22 cellular contexts compared by ENCODE assay signal in the genomic region with DNA sequence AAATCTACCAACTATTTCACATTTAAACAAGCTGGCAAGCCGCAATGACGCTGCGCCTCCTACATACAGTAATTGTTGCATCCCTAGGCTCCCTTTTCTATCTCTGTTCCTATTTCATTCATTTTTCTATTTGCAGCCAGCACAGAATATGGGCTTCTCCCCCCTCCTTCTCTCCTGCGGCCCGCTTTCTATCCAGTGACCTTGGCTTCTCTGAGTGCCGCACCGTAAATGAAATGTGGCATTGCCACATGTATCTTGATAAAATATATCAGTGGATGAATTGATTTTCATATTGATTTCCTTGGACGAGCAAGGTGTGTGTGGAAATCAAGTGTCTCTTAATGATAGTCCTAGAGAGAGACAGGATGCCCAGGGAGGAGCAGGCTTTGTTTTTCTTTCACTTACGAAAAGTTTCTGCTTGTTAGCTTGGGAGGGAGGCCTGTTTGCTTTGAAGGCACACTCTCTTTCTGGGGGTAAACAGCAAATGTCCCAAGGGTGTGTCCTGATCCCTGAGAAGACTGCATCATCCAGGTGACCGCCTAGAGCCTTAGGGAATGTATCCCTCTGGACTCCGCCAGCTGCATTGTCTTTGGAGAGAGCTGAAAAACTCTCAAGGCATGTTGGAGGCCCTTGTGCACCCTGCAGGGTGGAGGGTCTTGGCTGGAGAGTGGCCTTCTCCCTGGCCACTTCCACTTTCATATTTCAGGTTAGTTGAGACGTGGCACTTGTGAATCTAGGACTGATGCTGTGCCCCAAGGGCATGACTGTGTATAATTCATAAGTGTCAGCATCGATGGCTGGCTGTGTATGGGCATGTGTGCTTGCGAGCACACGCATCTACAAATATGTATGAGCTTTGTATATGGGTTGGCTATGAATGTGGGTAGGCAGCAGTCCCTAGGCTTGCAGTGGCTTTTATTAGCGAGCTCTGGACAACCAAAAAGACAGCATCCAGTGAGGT.
DNase-seq lines count a peak whose midpoint lies in the region; ATAC-seq and TF ChIP-seq lines count a peak whose summit lies in the region.
"Had no signal": no experiment of that assay in that cellular context is flagged by ENCODE, and none has a peak within 500 bp of the region (broad histone marks: within the 10 kb centered on the region; RNA-seq: fewer than 3 reads in every experiment).

No MANE protein-coding gene starts in this region.

- H3K36me3 ChIP-seq in ascending aorta (peaks cover 27 to 33% of the 10 kb centered on the region in 2 donors), suprapubic skin (peaks cover 32% of the 10 kb centered on the region)

- H3K4me3 Mint-ChIP-seq in activated naive CD8-positive, alpha-beta T cell treated with anti-CD3 and anti-CD28 coated beads, Interleukin-2, amount 10 ng/mL, durations not matched to agents 7 days and 5 days, result no peak overlapping the region
- H3K4me3 Mint-ChIP-seq in activated naive CD8-positive, alpha-beta T cell treated with anti-CD3 and anti-CD28 coated beads for 36 hours, result no peak overlapping the region
- peak overlapping the region; percentile 53 for H3K4me3 Mint-ChIP-seq in nephron progenitor cell
- H3K4me3 Mint-ChIP-seq: CD14-positive monocyte; memory B cell; stimulated activated memory B cell treated with anti-CD40 and anti-IgM and Interleukin-4, amounts not matched to agents 10 μg/mL and 1 μg/mL and 100 μg/mL, for 72 hours had no signal

- POLR2A ChIA-PET in activated naive CD8-positive, alpha-beta T cell treated with anti-CD3 and anti-CD28 coated beads, Interleukin-2, amount 10 ng/mL, durations not matched to agents 7 days and 5 days (lab: Charles Lee), result no interaction called here

- no peak for TF ChIP-seq CTCF in ascending aorta (IDR thresholded peaks at IDR 0.05)
- no peak for TF ChIP-seq CTCF in nephron progenitor cell (IDR thresholded peaks at IDR 0.05)
- TF ChIP-seq CTCF in suprapubic skin (IDR thresholded peaks at IDR 0.05), result no peak

- DNase-seq in activated naive CD8-positive, alpha-beta T cell treated with anti-CD3 and anti-CD28 coated beads, Interleukin-2, amount 10 ng/mL, durations not matched to agents 7 days and 5 days, result no peak
- DNase-seq in activated naive CD8-positive, alpha-beta T cell treated with anti-CD3 and anti-CD28 coated beads for 36 hours, result no peak
- DNase-seq in ascending aorta (ENCODE audit: low spot score in 2 of 2) (no peak), nephron progenitor cell (no peak), suprapubic skin (ENCODE audit: low spot score in 2 of 2) (no peak)
- DNase-seq: activated CD4-positive, alpha-beta T cell treated with anti-CD3 and anti-CD28 coated beads, Interleukin-2, amount 50 U/mL, for 4 hours; activated T-cell treated with anti-CD3 and anti-CD28 coated beads, Interleukin-2, amount 50 U/mL, for 48 hours; cerebellar nuclear complex; DMS53; MM.1S; NCI-H187; NCI-H526 had no signal

- no peak for TF ChIP-seq POLR2A in suprapubic skin (IDR thresholded peaks at IDR 0.05)

- peaks cover 8% of the 10 kb centered on the region for H3K4me1 Mint-ChIP-seq in activated naive CD8-positive, alpha-beta T cell treated with anti-CD3 and anti-CD28 coated beads, Interleukin-2, amount 10 ng/mL, durations not matched to agents 7 days and 5 days
- peaks cover 13% of the 10 kb centered on the region for H3K4me1 Mint-ChIP-seq in activated naive CD8-positive, alpha-beta T cell treated with anti-CD3 and anti-CD28 coated beads for 36 hours
- H3K4me1 Mint-ChIP-seq in nephron progenitor cell, result peaks cover 77% of the 10 kb centered on the region

- H3K27ac ChIP-seq in ascending aorta (peak overlapping the region; percentile 92 to 99), suprapubic skin (peak overlapping the region; percentile 40)
- H3K27ac ChIP-seq: A549, vagina had no signal

- 77% methylated on average over 16 of the region's 16 CpGs for WGBS in suprapubic skin

- H3K4me1 ChIP-seq in ascending aorta, result peaks cover 76 to 92% of the 10 kb centered on the region in 2 donors
- H3K4me1 ChIP-seq in suprapubic skin, result peaks cover 71% of the 10 kb centered on the region
- H3K4me1 ChIP-seq: A549 had no signal

- H3K27me3 Mint-ChIP-seq in activated naive CD8-positive, alpha-beta T cell treated with anti-CD3 and anti-CD28 coated beads, Interleukin-2, amount 10 ng/mL, durations not matched to agents 7 days and 5 days, result peaks cover 2% of the 10 kb centered on the region
- no peaks in the 10 kb centered on the region for H3K27me3 Mint-ChIP-seq in activated naive CD8-positive, alpha-beta T cell treated with anti-CD3 and anti-CD28 coated beads for 36 hours
- no peaks in the 10 kb centered on the region for H3K27me3 Mint-ChIP-seq in nephron progenitor cell (ENCODE audit: low read depth, poor library complexity)

- H3K27me3 ChIP-seq in ascending aorta (no peaks in the 10 kb centered on the region), suprapubic skin (no peaks in the 10 kb centered on the region)
- H3K27me3 ChIP-seq: vagina had no signal

- no peaks in the 10 kb centered on the region for H3K9me3 Mint-ChIP-seq in activated naive CD8-positive, alpha-beta T cell treated with anti-CD3 and anti-CD28 coated beads, Interleukin-2, amount 10 ng/mL, durations not matched to agents 7 days and 5 days
- H3K9me3 Mint-ChIP-seq in activated naive CD8-positive, alpha-beta T cell treated with anti-CD3 and anti-CD28 coated beads for 36 hours, result no peaks in the 10 kb centered on the region
- H3K9me3 Mint-ChIP-seq in nephron progenitor cell, result peaks cover 7% of the 10 kb centered on the region
- H3K9me3 Mint-ChIP-seq: activated naive CD4-positive, alpha-beta T cell treated with anti-CD3 and anti-CD28 coated beads, Interleukin-2, amount 50 U/mL, for 72 hours; CD14-positive monocyte; memory B cell; stimulated activated memory B cell treated with anti-CD40 and anti-IgM and Interleukin-4, amounts not matched to agents 10 μg/mL and 1 μg/mL and 100 μg/mL, for 72 hours had no signal

- H3K4me3 ChIP-seq in ascending aorta (peak overlapping the region in 1 of 2 donors; percentile 36), suprapubic skin (no peak overlapping the region)
- H3K4me3 ChIP-seq: A549, smooth muscle cell, vagina had no signal

- TF ChIP-seq EP300 in suprapubic skin (IDR thresholded peaks at IDR 0.05), result no peak

- no peak overlapping the region for H3K27ac Mint-ChIP-seq in activated naive CD8-positive, alpha-beta T cell treated with anti-CD3 and anti-CD28 coated beads, Interleukin-2, amount 10 ng/mL, durations not matched to agents 7 days and 5 days
- H3K27ac Mint-ChIP-seq in activated naive CD8-positive, alpha-beta T cell treated with anti-CD3 and anti-CD28 coated beads for 36 hours, result no peak overlapping the region
- H3K27ac Mint-ChIP-seq in nephron progenitor cell, result no peak overlapping the region
- H3K27ac Mint-ChIP-seq: activated naive CD4-positive, alpha-beta T cell treated with anti-CD3 and anti-CD28 coated beads, Interleukin-2, amount 50 U/mL, for 72 hours; memory B cell; stimulated activated memory B cell treated with anti-CD40 and anti-IgM and Interleukin-4, amounts not matched to agents 10 μg/mL and 1 μg/mL and 100 μg/mL, for 72 hours had no signal

- no peaks in the 10 kb centered on the region for H3K36me3 Mint-ChIP-seq in activated naive CD8-positive, alpha-beta T cell treated with anti-CD3 and anti-CD28 coated beads, Interleukin-2, amount 10 ng/mL, durations not matched to agents 7 days and 5 days
- H3K36me3 Mint-ChIP-seq in activated naive CD8-positive, alpha-beta T cell treated with anti-CD3 and anti-CD28 coated beads for 36 hours, result no peaks in the 10 kb centered on the region
- peaks cover 30% of the 10 kb centered on the region for H3K36me3 Mint-ChIP-seq in nephron progenitor cell (ENCODE audit: low read depth)
- H3K36me3 Mint-ChIP-seq: activated naive CD4-positive, alpha-beta T cell treated with anti-CD3 and anti-CD28 coated beads, Interleukin-2, amount 50 U/mL, for 72 hours; memory B cell; stimulated activated memory B cell treated with anti-CD40 and anti-IgM and Interleukin-4, amounts not matched to agents 10 μg/mL and 1 μg/mL and 100 μg/mL, for 72 hours had no signal

- intact Hi-C loops in ascending aorta (cut with DNase I), result loop anchor here (1.0 to 5.0 kb wide), 3 partner anchors 19 to 46 kb away; no protein-coding TSS in a partner anchor

- ATAC-seq in activated naive CD8-positive, alpha-beta T cell treated with anti-CD3 and anti-CD28 coated beads, Interleukin-2, amount 10 ng/mL, durations not matched to agents 7 days and 5 days (ENCODE audit: low read depth), result peak; percentile 15
- ATAC-seq in GM18868 (IDR thresholded peaks at IDR 0.05; ENCODE audit: unreplicated experiment) (no peak), GM19452 (IDR thresholded peaks at IDR 0.05; ENCODE audit: unreplicated experiment) (no peak), HG03520 (IDR thresholded peaks at IDR 0.05; ENCODE audit: unreplicated experiment) (no peak)
- ATAC-seq: A549; activated naive CD4-positive, alpha-beta T cell treated with anti-CD3 and anti-CD28 coated beads, Interleukin-2, amount 50 U/mL, for 72 hours; stimulated activated memory B cell treated with anti-CD40 and anti-IgM and Interleukin-4, amounts not matched to agents 10 μg/mL and 1 μg/mL and 100 μg/mL, for 72 hours had no signal

- H3K9me3 ChIP-seq in ascending aorta (no peaks in the 10 kb centered on the region), suprapubic skin (no peaks in the 10 kb centered on the region)
- H3K9me3 ChIP-seq: A549, vagina had no signal
